ENCODE assay signal across 8 cellular contexts in genomic region chr11:46279393-46280099, GRCh38. TPM values are rescaled to one million over a fixed set of nuclear protein-coding genes. Genes with fewer than 3 reads are reported as not detected.
DNase-seq lines count a peak whose midpoint lies in the region; ATAC-seq and TF ChIP-seq lines count a peak whose summit lies in the region.

No MANE protein-coding gene starts in this region.

- DNase-seq in GM12865 (ENCODE audit: low read depth) (no peak), adipocyte (ENCODE audit: low read depth) (peak; percentile 70), right cardiac atrium (peak; percentile 69 to 88 (median 81)), sciatic nerve (ENCODE audit: low spot score) (no peak), GF-D8 (lab: John Stamatoyannopoulos, UW) (no peak), DMS153 (lab: John Stamatoyannopoulos, UW) (no peak)
- no peak for DNase-seq in naive thymus-derived CD8-positive, alpha-beta T cell

- intact Hi-C loops in right cardiac atrium (cut with DNase I) (no loop called here), sciatic nerve (cut with DNase I) (no loop called here)

- H3K9ac ChIP-seq in adipocyte (ENCODE audit: low read length): peak overlapping the region; percentile 94

- no peaks in the 10 kb centered on the region for H3K27me3 ChIP-seq in adipocyte (replicated peaks; ENCODE audit: control insufficient read depth, insufficient read depth, low read length)
- no peaks in the 10 kb centered on the region for H3K27me3 ChIP-seq in right cardiac atrium (ENCODE audit: control insufficient read depth, insufficient read depth)

- ATAC-seq in right cardiac atrium (peak; percentile 64 to 71), sciatic nerve (peak; percentile 72), HG03378 (IDR thresholded peaks at IDR 0.05; ENCODE audit: unreplicated experiment) (no peak)
- ATAC-seq in naive thymus-derived CD8-positive, alpha-beta T cell: no peak

- peak overlapping the region; percentile 19 for H3K27ac ChIP-seq in right cardiac atrium (ENCODE audit: low read length)

- H3K4me3 Mint-ChIP-seq in naive thymus-derived CD8-positive, alpha-beta T cell: peak overlapping the region in 1 of 10 donors; percentile 24

- H3K4me1 Mint-ChIP-seq in naive thymus-derived CD8-positive, alpha-beta T cell: peaks cover 10 to 25% (median 16%) of the 10 kb centered on the region in 4 donors

- H3K9me3 Mint-ChIP-seq in naive thymus-derived CD8-positive, alpha-beta T cell: no peaks in the 10 kb centered on the region

- no peaks in the 10 kb centered on the region for H3K36me3 Mint-ChIP-seq in naive thymus-derived CD8-positive, alpha-beta T cell

- H3K36me3 ChIP-seq in adipocyte (ENCODE audit: control insufficient read depth, insufficient read depth, low read length, severe bottlenecking): peaks cover 4% of the 10 kb centered on the region

- no peak for TF ChIP-seq CTCF in GM12865 (IDR thresholded peaks at IDR 0.05; ENCODE audit: insufficient read depth, low read depth, low read length, missing control alignments)

- WGBS in right cardiac atrium: 36% methylated on average over 12 of the region's 12 CpGs

- H3K9me3 ChIP-seq in adipocyte (ENCODE audit: control insufficient read depth, low read length): no peaks in the 10 kb centered on the region
- no peaks in the 10 kb centered on the region for H3K9me3 ChIP-seq in right cardiac atrium (ENCODE audit: control insufficient read depth, low read length)

- H3K4me1 ChIP-seq in adipocyte (ENCODE audit: control insufficient read depth, insufficient read depth, low read length) (peaks cover 32% of the 10 kb centered on the region), right cardiac atrium (ENCODE audit: control insufficient read depth, insufficient read depth, low read length) (peaks cover 9% of the 10 kb centered on the region)

- POLR2A ChIA-PET in naive thymus-derived CD8-positive, alpha-beta T cell (lab: Charles Lee): no interaction called here

- no peak overlapping the region for H3K27ac Mint-ChIP-seq in naive thymus-derived CD8-positive, alpha-beta T cell

- peaks cover 17 to 46% (median 40%) of the 10 kb centered on the region in 5 donors for H3K27me3 Mint-ChIP-seq in naive thymus-derived CD8-positive, alpha-beta T cell

- H3K4me3 ChIP-seq in GM12865 (ENCODE audit: low read depth, low read length) (peak overlapping the region; percentile 11), adipocyte (ENCODE audit: low read length) (peak overlapping the region; percentile 89), right cardiac atrium (ENCODE audit: low read length) (no peak overlapping the region)

RNA-seq across cellular contexts. Expression of gene CREB3L1, which starts 2.1 kb away (rescaled TPM):
- total RNA-seq in right cardiac atrium (10 to 100 TPM in 3 of 4 donors, 1 to 10 TPM in 1; 9.7 to 18.8 (median 15.3) TPM), sciatic nerve (20.8 TPM)
- polyA plus RNA-seq in right cardiac atrium: 15.2 TPM
- not detected for total RNA-seq in naive thymus-derived CD8-positive, alpha-beta T cell
- not detected for polyA plus RNA-seq in naive thymus-derived CD8-positive, alpha-beta T cell

Comparison
In these comparisons a context has a peak if more than half of its experiments do, and no peak if none do; other contexts are left out.
1. DNase-seq: peak in adipocyte (single experiment) and right cardiac atrium (3 of 3); none in GM12865 (single experiment), sciatic nerve (single experiment), GF-D8 (single experiment), DMS153 (single experiment) and naive thymus-derived CD8-positive, alpha-beta T cell (0 of 10).
2. ATAC-seq: peak in right cardiac atrium (2 of 2) and sciatic nerve (single experiment); none in HG03378 (single experiment) and naive thymus-derived CD8-positive, alpha-beta T cell (0 of 2).
3. RNA of gene CREB3L1, which starts 2.1 kb away (total RNA-seq): 20.8 TPM in sciatic nerve (single experiment) and 9.7 to 18.8 TPM in right cardiac atrium; not detected in naive thymus-derived CD8-positive, alpha-beta T cell; every median in the first group is over 10 times any median in the second.